ENCODE assay signal across 18 cellular contexts in the genomic region with DNA sequence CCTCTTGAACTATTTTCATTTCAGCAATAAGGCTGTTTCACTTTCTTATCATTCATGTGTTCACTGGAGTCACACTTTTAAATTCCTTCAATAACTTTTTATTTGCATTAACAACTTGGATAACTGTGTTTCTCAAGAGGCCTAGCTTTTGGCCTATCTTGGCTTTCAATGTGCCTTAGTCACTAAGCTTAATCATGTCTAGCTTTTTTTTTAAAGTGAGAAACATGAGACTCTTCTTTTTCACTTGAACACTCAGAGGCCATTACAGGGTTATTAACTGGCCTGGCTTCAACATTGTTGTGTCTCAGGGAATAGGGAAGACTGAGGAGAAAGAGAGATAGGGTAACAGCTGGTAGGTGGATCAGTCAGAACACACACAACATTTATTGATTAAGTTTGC.
"Had no signal": no experiment of that assay in that cellular context is flagged by ENCODE, and none has a peak within 500 bp of the region (broad histone marks: within the 10 kb centered on the region; RNA-seq: fewer than 3 reads in every experiment).

No MANE protein-coding gene starts in this region.

- H3K4me3 ChIP-seq: left ventricle myocardium inferior, right atrium auricular region had no signal

- H3K36me3 Mint-ChIP-seq: memory B cell, natural killer cell had no signal

- DNase-seq: activated CD4-positive, alpha-beta T cell treated with anti-CD3 and anti-CD28 coated beads, Interleukin-2, amount 50 U/mL, for 1 hour; activated CD4-positive, CD25-positive, alpha-beta regulatory T cell; activated CD8-positive, alpha-beta memory T cell treated with anti-CD3 and anti-CD28 coated beads for 24 hours; aorta; central memory CD4-positive, alpha-beta T cell; cortex of kidney; effector memory CD4-positive, alpha-beta T cell; left ventricle myocardium inferior; natural killer cell; posterior cingulate gyrus; small intestine; stimulated activated CD4-positive, alpha-beta T cell treated with anti-CD3 and anti-CD28 coated beads, Interleukin-4, amount 100 ng/mL, for 24 hours; stimulated activated naive CD4-positive, alpha-beta T cell treated with Interleukin-2 at 50 U/mL for 16 hours; SW 1271; trophoblast cell had no signal

- H3K27me3 ChIP-seq: neutrophil, right atrium auricular region had no signal

- H3K9me3 Mint-ChIP-seq: memory B cell had no signal

- H3K9me3 ChIP-seq: left ventricle myocardium inferior, neutrophil, right atrium auricular region had no signal

- H3K4me1 ChIP-seq: left ventricle myocardium inferior, right atrium auricular region had no signal

- ATAC-seq: natural killer cell had no signal

- H3K36me3 ChIP-seq: left ventricle myocardium inferior, neutrophil, right atrium auricular region had no signal

- H3K27ac ChIP-seq: left ventricle myocardium inferior, neutrophil, right atrium auricular region had no signal

- H3K4me1 Mint-ChIP-seq: memory B cell, natural killer cell had no signal

- H3K27ac Mint-ChIP-seq: memory B cell, natural killer cell had no signal

- H3K4me3 Mint-ChIP-seq: memory B cell, natural killer cell had no signal

- H3K27me3 Mint-ChIP-seq: memory B cell had no signal
